ENCODE assay signal across 10 cellular contexts in the genomic region with DNA sequence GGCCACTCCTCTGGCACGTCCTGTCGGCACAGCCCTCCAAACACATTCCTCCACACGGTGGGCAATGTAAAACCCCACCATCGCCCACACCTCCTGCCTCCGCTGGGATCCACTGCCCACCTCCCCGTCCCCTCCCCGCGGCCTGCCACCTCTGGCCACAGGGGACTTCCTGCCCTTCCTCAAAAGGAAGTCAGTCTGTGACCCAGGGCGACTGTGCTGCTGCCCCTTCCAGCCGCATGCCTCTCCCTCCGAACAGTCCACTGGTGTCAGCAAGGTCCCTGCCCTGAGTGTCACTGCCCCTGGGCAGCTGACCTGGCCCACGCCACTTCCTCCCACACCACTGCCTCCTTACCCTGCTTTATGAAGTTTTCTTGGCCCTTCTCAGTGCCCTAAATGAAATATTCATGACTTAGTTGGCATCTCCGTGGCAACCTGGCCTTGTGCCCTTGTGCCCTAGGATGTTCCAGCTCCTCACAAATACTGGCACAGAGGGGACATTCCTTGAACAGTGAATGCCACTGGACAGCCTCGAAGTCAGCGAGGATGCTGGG. TPM values are rescaled to one million over a fixed set of nuclear protein-coding genes. Genes with fewer than 3 reads are reported as not detected.
DNase-seq lines count a peak whose midpoint lies in the region; ATAC-seq and TF ChIP-seq lines count a peak whose summit lies in the region.
"Had no signal": no experiment of that assay in that cellular context is flagged by ENCODE, and none has a peak within 500 bp of the region (broad histone marks: within the 10 kb centered on the region; RNA-seq: fewer than 3 reads in every experiment).

No MANE protein-coding gene starts in this region.

- no peak for DNase-seq in activated naive CD4-positive, alpha-beta T cell treated with anti-CD3 and anti-CD28 coated beads, Interleukin-2, amount 10 ng/mL, durations not matched to agents 7 days and 5 days
- no peak for DNase-seq in activated naive CD4-positive, alpha-beta T cell treated with Interleukin-2 at 50 U/mL for 16 hours
- DNase-seq in adipocyte (ENCODE audit: low read depth) (no peak), medulla oblongata (ENCODE audit: extremely low spot score) (peak; percentile 82), tibial nerve (ENCODE audit: low spot score in 2 of 2) (no peak), left lobe of liver (ENCODE audit: low spot score) (no peak), NCI-H526 treated with DMSO at 0.1 percent for 48 hours (lab: John Stamatoyannopoulos, UW) (no peak)
- DNase-seq: activated B cell treated with CpG ODN at 0.5 μM for 24 hours, COR-L47 had no signal

- H3K27me3 ChIP-seq in adipocyte (replicated peaks; ENCODE audit: control insufficient read depth, insufficient read depth, low read length), result no peaks in the 10 kb centered on the region
- H3K27me3 ChIP-seq in tibial nerve, result no peaks in the 10 kb centered on the region

- no peak overlapping the region for H3K9ac ChIP-seq in adipocyte (ENCODE audit: low read length)

- no peaks in the 10 kb centered on the region for H3K36me3 ChIP-seq in adipocyte (ENCODE audit: control insufficient read depth, insufficient read depth, low read length, severe bottlenecking)
- peaks cover 0 to 15% (median 0%) of the 10 kb centered on the region in 3 donors for H3K36me3 ChIP-seq in tibial nerve

- no peak for TF ChIP-seq CTCF in tibial nerve (IDR thresholded peaks at IDR 0.05)

- peak overlapping the region in 3 of 4 donors; percentile 1 to 96 (median 95) for H3K27ac ChIP-seq in tibial nerve

- H3K9me3 ChIP-seq in adipocyte (ENCODE audit: control insufficient read depth, low read length), result no peaks in the 10 kb centered on the region
- H3K9me3 ChIP-seq in tibial nerve, result no peaks in the 10 kb centered on the region

- no peak for TF ChIP-seq POLR2A in tibial nerve (IDR thresholded peaks at IDR 0.05)

- H3K27me3 Mint-ChIP-seq in activated naive CD4-positive, alpha-beta T cell treated with anti-CD3 and anti-CD28 coated beads, Interleukin-2, amount 10 ng/mL, durations not matched to agents 7 days and 5 days, result no peaks in the 10 kb centered on the region
- H3K27me3 Mint-ChIP-seq: activated B cell treated with CpG ODN at 0.5 μM for 24 hours had no signal

- peak overlapping the region; percentile 78 for H3K27ac Mint-ChIP-seq in activated naive CD4-positive, alpha-beta T cell treated with anti-CD3 and anti-CD28 coated beads, Interleukin-2, amount 10 ng/mL, durations not matched to agents 7 days and 5 days
- H3K27ac Mint-ChIP-seq: activated B cell treated with CpG ODN at 0.5 μM for 24 hours had no signal

- H3K9me3 Mint-ChIP-seq in activated naive CD4-positive, alpha-beta T cell treated with anti-CD3 and anti-CD28 coated beads, Interleukin-2, amount 10 ng/mL, durations not matched to agents 7 days and 5 days, result no peaks in the 10 kb centered on the region
- H3K9me3 Mint-ChIP-seq: activated B cell treated with CpG ODN at 0.5 μM for 24 hours had no signal

- H3K4me1 ChIP-seq in adipocyte (ENCODE audit: control insufficient read depth, insufficient read depth, low read length) (peaks cover 43% of the 10 kb centered on the region), tibial nerve (peaks cover 0 to 79% (median 37%) of the 10 kb centered on the region in 4 donors)

- H3K4me3 ChIP-seq in adipocyte (ENCODE audit: low read length) (peak overlapping the region; percentile 81), tibial nerve (no peak overlapping the region)

- WGBS in tibial nerve, 2 donors, result 48 to 50% methylated on average over 13 to 15 of the region's 15 CpGs

- CTCF ChIA-PET in activated naive CD4-positive, alpha-beta T cell treated with anti-CD3 and anti-CD28 coated beads, Interleukin-2, amount 10 ng/mL, durations not matched to agents 7 days and 5 days (lab: Charles Lee), result interaction anchor here (1.4 kb wide), 1 partner anchor 62 kb away, joined by 5 read pairs; no protein-coding TSS in a partner anchor

- peak in 1 of 2 donors; percentile 59 for TF ChIP-seq EP300 in tibial nerve (IDR thresholded peaks at IDR 0.05)

- peaks cover 30% of the 10 kb centered on the region for H3K4me1 Mint-ChIP-seq in activated naive CD4-positive, alpha-beta T cell treated with anti-CD3 and anti-CD28 coated beads, Interleukin-2, amount 10 ng/mL, durations not matched to agents 7 days and 5 days

- H3K4me3 Mint-ChIP-seq in activated naive CD4-positive, alpha-beta T cell treated with anti-CD3 and anti-CD28 coated beads, Interleukin-2, amount 10 ng/mL, durations not matched to agents 7 days and 5 days, result peak overlapping the region; percentile 89

- peaks cover 35% of the 10 kb centered on the region for H3K36me3 Mint-ChIP-seq in activated naive CD4-positive, alpha-beta T cell treated with anti-CD3 and anti-CD28 coated beads, Interleukin-2, amount 10 ng/mL, durations not matched to agents 7 days and 5 days

- no peak for ATAC-seq in left lobe of liver
- ATAC-seq in GM21447 (IDR thresholded peaks at IDR 0.05; ENCODE audit: unreplicated experiment), result no peak

RNA-seq across cellular contexts. Expression of a gene that starts 2.0 kb away (rescaled TPM):
- total RNA-seq in tibial nerve, result 10 to 100 TPM in 1 of 4 donors, 1 to 10 TPM in 3; 6.0 to 11.1 (median 8.2) TPM
- total RNA-seq in left lobe of liver, result 4.2 TPM

RNA-seq across cellular contexts. Expression of a gene that starts 32.9 kb away (rescaled TPM):
- total RNA-seq in tibial nerve (10 to 100 TPM; 71.5 to 85.9 (median 76.6) TPM), left lobe of liver (34.7 TPM)
